ENCODE assay signal across 2 cellular contexts in genomic region chr4:108003964-108004630, GRCh38.
TF ChIP-seq lines count a peak whose summit lies in the region.

No MANE protein-coding gene starts in this region.

TF ChIP-seq in HepG2, 621 proteins besides CTCF, POLR2A, EP300 and RAD21:
- TF ChIP-seq SOX6 (IDR thresholded peaks at IDR 0.05) (no peak), SOX6 (CRISPR knock-in tag; IDR thresholded peaks at IDR 0.05) (no peak), NKX3-1 (CRISPR knock-in tag; IDR thresholded peaks at IDR 0.05) (0 out of 2 replicates have a peak, but pooled peaks have one; percentile 35), ZNF562 (CRISPR knock-in tag; IDR thresholded peaks at IDR 0.05; ENCODE audit: borderline replicate concordance) (no peak)

TF ChIP-seq in GM12878, 131 proteins besides CTCF, POLR2A, EP300 and RAD21:
- no peak for TF ChIP-seq E2F4 (IDR thresholded peaks at IDR 0.05; ENCODE audit: low read depth, low read length)
- no peak for TF ChIP-seq TCF3 (IDR thresholded peaks at IDR 0.05; ENCODE audit: borderline replicate concordance, insufficient read depth, low read depth, low read length)
- no peak for TF ChIP-seq RCOR1 (conservative IDR thresholded peaks at IDR 0.05; ENCODE audit: low read depth, low read length)
- no peak for TF ChIP-seq NR2F1 (conservative IDR thresholded peaks at IDR 0.05)
- TF ChIP-seq RELB (IDR thresholded peaks at IDR 0.05; ENCODE audit: low read depth), result 0 out of 2 replicates have a peak, but pooled peaks have one; percentile 25
- no peak for TF ChIP-seq TBL1XR1 (IDR thresholded peaks at IDR 0.05; ENCODE audit: low read depth, low read length)
- no peak for TF ChIP-seq SREBF1 (IDR thresholded peaks at IDR 0.05; ENCODE audit: low read length)
- no peak for TF ChIP-seq MYC (IDR thresholded peaks at IDR 0.05; ENCODE audit: insufficient read depth, insufficient read length, insufficient replicate concordance, low read length, severe bottlenecking)
- TF ChIP-seq MTA2 (IDR thresholded peaks at IDR 0.05; ENCODE audit: low read depth), result 0 out of 2 replicates have a peak, but pooled peaks have one; percentile 30
- no peak for TF ChIP-seq TAF1 (IDR thresholded peaks at IDR 0.05; ENCODE audit: borderline replicate concordance, low read depth, low read length)
- TF ChIP-seq HCFC1 (IDR thresholded peaks at IDR 0.05; ENCODE audit: low read length), result no peak
- no peak for TF ChIP-seq NBN (IDR thresholded peaks at IDR 0.05)
- peak; percentile 52; the same call in 1 of the 2 replicates for TF ChIP-seq RAD51 (IDR thresholded peaks at IDR 0.05)
- peak; percentile 13 to 34; a peak in 2 of 4 replicates for TF ChIP-seq IKZF2 (IDR thresholded peaks at IDR 0.05)
- TF ChIP-seq IKZF1 (conservative IDR thresholded peaks at IDR 0.05), result peak; percentile 34; the same call in 1 of the 2 replicates
- peak; percentile 92 for TF ChIP-seq ZNF24 (IDR thresholded peaks at IDR 0.05)
- TF ChIP-seq BHLHE40 (IDR thresholded peaks at IDR 0.05; ENCODE audit: borderline replicate concordance in 1 of 2, low read depth in 2 of 2, low read length in 1 of 2), result peak in 1 of 2 experiments; percentile 82; a peak in 2 of 4 replicates
- TF ChIP-seq MEF2B (IDR thresholded peaks at IDR 0.05; ENCODE audit: partially characterized antibody, poor library complexity, severe bottlenecking), result peak; percentile 55
